In the genomic region with DNA sequence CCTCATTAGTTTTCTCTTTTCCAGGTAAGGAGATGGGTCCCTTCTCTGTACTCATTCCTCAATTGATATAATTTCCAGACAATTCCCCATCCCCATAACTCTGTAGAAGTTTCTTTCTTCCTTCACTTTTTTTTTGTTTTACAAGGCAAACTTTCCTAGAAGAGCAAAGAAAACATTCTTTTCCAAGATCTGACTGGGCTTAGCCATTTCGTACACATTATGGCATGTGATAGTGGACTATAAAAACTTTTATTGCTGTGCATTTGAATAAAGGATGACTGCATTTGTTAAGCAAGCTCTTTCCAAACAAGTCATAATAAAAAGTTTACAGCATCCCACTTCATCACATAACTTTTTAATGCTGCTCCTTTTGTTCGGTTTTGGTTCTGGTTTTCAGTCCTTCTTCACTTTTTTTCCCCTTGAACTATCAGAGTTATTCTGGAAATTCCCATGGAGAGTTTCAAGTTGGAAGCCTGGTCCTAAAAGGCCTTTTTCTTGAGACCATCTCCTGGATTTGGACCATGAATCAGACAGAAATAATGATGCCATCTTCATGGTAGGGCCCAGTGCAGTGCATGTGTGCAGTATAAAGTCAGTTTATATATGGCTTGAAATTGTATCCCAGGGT, we compare ENCODE assay signal across 17 cellular contexts.
DNase-seq lines count a peak whose midpoint lies in the region; ATAC-seq, FAIRE-seq and TF ChIP-seq lines count a peak whose summit lies in the region.
"Had no signal": no experiment of that assay in that cellular context is flagged by ENCODE, and none has a peak within 500 bp of the region (broad histone marks: within the 10 kb centered on the region; RNA-seq: fewer than 3 reads in every experiment).

No MANE protein-coding gene starts in this region.

- H3K4me3 ChIP-seq in AG09309 (ENCODE audit: control insufficient read depth, low read depth, low read length) (no peak overlapping the region), HFF-Myc (replicated peaks; ENCODE audit: low read depth, low read length) (no peak overlapping the region), osteoblast (ENCODE audit: insufficient read depth, low read length) (no peak overlapping the region)
- H3K4me3 ChIP-seq: GM23248, SJCRH30 had no signal

- no peaks in the 10 kb centered on the region for H3K27me3 ChIP-seq in osteoblast (ENCODE audit: insufficient read depth, low read length)
- H3K27me3 ChIP-seq: SJCRH30 had no signal

- no peak overlapping the region for H2AFZ ChIP-seq in osteoblast (ENCODE audit: low read length)

- TF ChIP-seq CTCF in AG09309 (IDR thresholded peaks at IDR 0.05; ENCODE audit: control insufficient read depth, insufficient read depth, low read depth, low read length, missing control alignments): no peak
- TF ChIP-seq CTCF in HFF-Myc (IDR thresholded peaks at IDR 0.05; ENCODE audit: low read depth, low read length, missing control alignments): no peak
- TF ChIP-seq CTCF in osteoblast (IDR thresholded peaks at IDR 0.05; ENCODE audit: extremely low read depth, low read depth, low read length): no peak

- peak overlapping the region; percentile 1 for H3K4me2 ChIP-seq in osteoblast (ENCODE audit: insufficient read depth, low read length)

- no peak for ATAC-seq in HG03139 (IDR thresholded peaks at IDR 0.05; ENCODE audit: unreplicated experiment)
- no peak for ATAC-seq in HG03565 (IDR thresholded peaks at IDR 0.05; ENCODE audit: unreplicated experiment)

- peak overlapping the region; percentile 55 for H3K27ac ChIP-seq in osteoblast (ENCODE audit: low read depth, low read length)
- H3K27ac ChIP-seq: GM23248, RWPE1, SJCRH30 had no signal

- H3K79me2 ChIP-seq in osteoblast (ENCODE audit: insufficient read depth, low read length): no peaks in the 10 kb centered on the region

- no peaks in the 10 kb centered on the region for H3K9me3 ChIP-seq in osteoblast (ENCODE audit: low read depth, low read length)
- H3K9me3 ChIP-seq: SJCRH30 had no signal

- H3K36me3 ChIP-seq in osteoblast (ENCODE audit: insufficient read depth, low read length): no peaks in the 10 kb centered on the region
- H3K36me3 ChIP-seq: SJCRH30 had no signal

- H3K4me1 ChIP-seq in osteoblast (ENCODE audit: insufficient read depth, low read length): peaks cover 35% of the 10 kb centered on the region

- FAIRE-seq in endometrium (lab: Jason Lieb, UNC): peak; percentile 98

- no peaks in the 10 kb centered on the region for H4K20me1 ChIP-seq in osteoblast (ENCODE audit: insufficient read depth, low read length)

- DNase-seq in AG09309 (ENCODE audit: low read depth): peak; percentile 90
- DNase-seq in HFF-Myc (ENCODE audit: extremely low read depth, low read depth): peak; percentile 30
- DNase-seq in osteoblast (ENCODE audit: insufficient read length, low spot score, missing footprints): peak; percentile 23
- no peak for DNase-seq in SW480 (ENCODE audit: low spot score)
- DNase-seq in kidney glomerular epithelial cell (lab: John Stamatoyannopoulos, UW): no peak
- DNase-seq: DMS53; GM23248; NCI-H146; NCI-H2227 treated with DMSO at 0.1 percent for 48 hours; NCI-H524 treated with DMSO at 0.1 percent for 48 hours; NK-92 treated with Interleukin-12 subunit alpha and Interleukin-12 subunit beta, amount 100 ng/mL, for 24 hours; OCI-M1; SJCRH30 had no signal

Comparison
In these comparisons a context has a peak if more than half of its experiments do, and no peak if none do; other contexts are left out.
1. DNase-seq: peak in AG09309 (single experiment), HFF-Myc (single experiment) and osteoblast (single experiment); none in SW480 (single experiment) and kidney glomerular epithelial cell (single experiment).